Comparison of ENCODE assay signal across 19 cellular contexts in genomic region chr14:104151546-104152245, GRCh38. TPM values are rescaled to one million over a fixed set of nuclear protein-coding genes. Genes with fewer than 3 reads are reported as not detected.
"Had no signal": no experiment of that assay in that cellular context is flagged by ENCODE, and none has a peak within 500 bp of the region (broad histone marks: within the 10 kb centered on the region; RNA-seq: fewer than 3 reads in every experiment).

No MANE protein-coding gene starts in this region.

- ATAC-seq: activated CD4-positive, CD25-positive, alpha-beta regulatory T cell treated with anti-CD3 and anti-CD28 coated beads, Interleukin-2, amount 50 U/mL, for 24 hours; activated CD8-positive, alpha-beta T cell treated with anti-CD3 and anti-CD28 coated beads, Interleukin-2, amount 10 ng/mL, durations not matched to agents 7 days and 5 days; heart right ventricle; naive thymus-derived CD8-positive, alpha-beta T cell; stimulated activated naive CD8-positive, alpha-beta T cell treated with anti-CD3 and anti-CD28 coated beads, Interleukin-15, Interleukin-2, amounts not matched to agents 100 U/mL and 50 U/mL, for 24 hours had no signal

- H3K4me1 ChIP-seq: ascending aorta had no signal

- H3K36me3 ChIP-seq: ascending aorta, breast epithelium, esophagus squamous epithelium, left ventricle myocardium inferior, right atrium auricular region, tibial artery had no signal

- DNase-seq: activated CD4-positive, alpha-beta T cell treated with anti-CD3 and anti-CD28 coated beads, Interleukin-2, amount 10 ng/mL, durations not matched to agents 7 days and 5 days; activated CD8-positive, alpha-beta T cell treated with anti-CD3 and anti-CD28 coated beads, Interleukin-2, amount 10 ng/mL, durations not matched to agents 7 days and 5 days; activated T-cell treated with anti-CD3 and anti-CD28 coated beads, Interleukin-2, amount 50 U/mL, for 24 hours; cerebellar nuclear complex; effector CD8-positive, alpha-beta T cell; esophagus squamous epithelium; heart right ventricle; left ventricle myocardium inferior; naive thymus-derived CD8-positive, alpha-beta T cell; occipital lobe; stimulated activated CD4-positive, alpha-beta T cell treated with anti-CD3 and anti-CD28 coated beads, Interleukin-2, amount 100 ng/mL, for 24 hours; stimulated activated naive CD8-positive, alpha-beta T cell treated with anti-CD3 and anti-CD28 coated beads, Interleukin-15, Interleukin-2, amounts not matched to agents 100 U/mL and 50 U/mL, for 24 hours; substantia nigra; T1000; tibial artery had no signal

- H3K9me3 ChIP-seq: ascending aorta, breast epithelium, esophagus squamous epithelium, heart right ventricle, left ventricle myocardium inferior, right atrium auricular region, tibial artery had no signal

- H3K27me3 ChIP-seq: ascending aorta, heart right ventricle, right atrium auricular region had no signal

- H3K27ac ChIP-seq: ascending aorta, left ventricle myocardium inferior, right atrium auricular region, tibial artery had no signal

- H3K4me3 ChIP-seq: ascending aorta, breast epithelium, esophagus squamous epithelium, heart right ventricle, left ventricle myocardium inferior, right atrium auricular region, tibial artery had no signal

RNA-seq across cellular contexts. Expression of gene KIF26A, which starts 13.3 kb away (rescaled TPM):
- polyA plus RNA-seq: naive thymus-derived CD8-positive, alpha-beta T cell had no signal
